Comparison of ENCODE assay signal across 1 cellular context in genomic region chr2:134450114-134450513, GRCh38.
TF ChIP-seq lines count a peak whose summit lies in the region.

No MANE protein-coding gene starts in this region.

TF ChIP-seq in GM23338, 12 proteins besides CTCF, POLR2A, EP300 and RAD21 (continued from another document):
- TF ChIP-seq REST (IDR thresholded peaks at IDR 0.05; ENCODE audit: unreplicated experiment) (no peak), POLR2AphosphoS5 (IDR thresholded peaks at IDR 0.05; ENCODE audit: low read depth) (no peak), CREB1 (CRISPR knock-in tag; IDR thresholded peaks at IDR 0.05; ENCODE audit: low read depth) (no peak), ZNF114 (CRISPR knock-in tag; IDR thresholded peaks at IDR 0.05) (no peak), NANOG (IDR thresholded peaks at IDR 0.05; ENCODE audit: borderline replicate concordance) (no peak), EZH2 (IDR thresholded peaks at IDR 0.05; ENCODE audit: low read depth, unreplicated experiment) (no peak), ETS1 (IDR thresholded peaks at IDR 0.05) (no peak), ZNF462 (CRISPR knock-in tag; IDR thresholded peaks at IDR 0.05) (no peak), ZNF331 (CRISPR knock-in tag; IDR thresholded peaks at IDR 0.05; ENCODE audit: low read depth) (no peak)
TF ChIP-seq in GM23338: peak in this region for 0.
